ENCODE assay signal across 17 cellular contexts in genomic region chr18:13623871-13624270, GRCh38.
DNase-seq lines count a peak whose midpoint lies in the region; ATAC-seq and TF ChIP-seq lines count a peak whose summit lies in the region.
"Had no signal": no experiment of that assay in that cellular context is flagged by ENCODE, and none has a peak within 500 bp of the region (broad histone marks: within the 10 kb centered on the region; RNA-seq: fewer than 3 reads in every experiment).

No MANE protein-coding gene starts in this region.

- 88 to 94% methylated on average over 3 to 13 of the region's 13 CpGs for WGBS in testis, 2 donors
- WGBS in GM23248 (ENCODE audit: low coverage in 1 of 2, low lambda C conversion rate in 2 of 2, missing lambda C conversion rate in 2 of 2), 2 experiments, result 80 to 82% methylated on average over 13 of the region's 13 CpGs

- no peaks in the 10 kb centered on the region for H3F3A ChIP-seq in GM23248 (ENCODE audit: insufficient read depth)

- peaks cover 20 to 26% of the 10 kb centered on the region in 2 donors for H3K36me3 Mint-ChIP-seq in CD14-positive monocyte
- no peaks in the 10 kb centered on the region for H3K36me3 Mint-ChIP-seq in T-helper 17 cell (ENCODE audit: low read depth)
- peaks cover 36% of the 10 kb centered on the region for H3K36me3 Mint-ChIP-seq in CD8-positive, alpha-beta T cell

- no peaks in the 10 kb centered on the region for H3K9me3 Mint-ChIP-seq in CD14-positive monocyte
- no peaks in the 10 kb centered on the region for H3K9me3 Mint-ChIP-seq in CD8-positive, alpha-beta T cell

- H3K27me3 Mint-ChIP-seq in CD14-positive monocyte (ENCODE audit: low read depth in 3 of 3) (peaks cover 0 to 4% (median 3%) of the 10 kb centered on the region in 3 donors), T-helper 17 cell (no peaks in the 10 kb centered on the region)
- no peaks in the 10 kb centered on the region for H3K27me3 Mint-ChIP-seq in CD8-positive, alpha-beta T cell (ENCODE audit: low read depth)

- ATAC-seq in T-helper 17 cell, result no peak
- ATAC-seq in CD8-positive, alpha-beta T cell, result no peak

- H3K4me1 Mint-ChIP-seq in CD14-positive monocyte (peaks cover 14% of the 10 kb centered on the region), T-helper 17 cell (no peaks in the 10 kb centered on the region)
- peaks cover 17% of the 10 kb centered on the region for H3K4me1 Mint-ChIP-seq in CD8-positive, alpha-beta T cell (ENCODE audit: low read depth)

- H3K4me2 ChIP-seq in GM23248 (ENCODE audit: unreplicated experiment), result no peak overlapping the region

- H3K27me3 ChIP-seq in layer of hippocampus (ENCODE audit: control insufficient read depth, insufficient read depth, low read length) (no peaks in the 10 kb centered on the region), testis (no peaks in the 10 kb centered on the region), GM23248 (replicated peaks; ENCODE audit: insufficient read depth) (0 out of 2 replicates have a peak, but pooled peaks cover 3% of the 10 kb centered on the region), uterus (no peaks in the 10 kb centered on the region)
- no peaks in the 10 kb centered on the region for H3K27me3 ChIP-seq in CD8-positive, alpha-beta T cell (ENCODE audit: insufficient read depth, low read length)

- no peaks in the 10 kb centered on the region for H3K79me2 ChIP-seq in GM23248 (ENCODE audit: insufficient read depth)

- intact Hi-C loops in CD14-positive monocyte (cut with micrococcal nuclease), result loop anchor here (2.0 to 10.0 kb wide), 4 partner anchors 65 to 409 kb away; partner anchors contain the start of gene LDLRAD4 (in 1 of the 2)
- intact Hi-C loops in posterior vena cava (cut with DNase I), result loop anchor here in 1 of 2 donors (5.0 to 10.0 kb wide), 3 partner anchors 409 to 692 kb away; partner anchors contain the start of gene LDLRAD4
- intact Hi-C loops in testis (cut with DNase I; ENCODE audit: low total_unique reads), result loop anchor here (10.0 kb wide), 1 partner anchor 409 kb away; the partner anchor contains the start of gene LDLRAD4
- intact Hi-C loops in CD8-positive, alpha-beta T cell (cut with DNase I, micrococcal nuclease), result loop anchor here in 1 of 2 experiments (10.0 kb wide), 1 partner anchor 309 kb away; no protein-coding TSS in a partner anchor
- intact Hi-C loops in uterus (cut with DNase I; ENCODE audit: low total_unique reads), result no loop called here

- CTCF ChIA-PET in CD8-positive, alpha-beta T cell (lab: Charles Lee), result interaction anchor here (1.0 to 1.1 kb wide), 2 partner anchors 66 to 408 kb away, joined by 3 to 4 read pairs; no protein-coding TSS in a partner anchor

- H4K20me1 ChIP-seq in GM23248 (ENCODE audit: insufficient read depth), result no peaks in the 10 kb centered on the region

- TF ChIP-seq POLR2A in testis (IDR thresholded peaks at IDR 0.05) (no peak), uterus (IDR thresholded peaks at IDR 0.05) (no peak)

- TF ChIP-seq CTCF in CD14-positive monocyte (IDR thresholded peaks at IDR 0.05) (no peak), testis (IDR thresholded peaks at IDR 0.05) (no peak), uterus (IDR thresholded peaks at IDR 0.05) (no peak)
- TF ChIP-seq CTCF in CD8-positive, alpha-beta T cell (IDR thresholded peaks at IDR 0.05), result no peak

- DNase-seq in CD14-positive monocyte (ENCODE audit: low spot score) (no peak), T-helper 17 cell (no peak), posterior vena cava (ENCODE audit: low spot score) (peak; percentile 79), testis (no peak), GM23248 (no peak), uterus (no peak)
- DNase-seq in CD8-positive, alpha-beta T cell, result no peak
- DNase-seq: DMS153, GDM1, HCEC 1CT, NCI-H187, NCI-H2107, NCI-H510A treated with DMSO at 0.1 percent for 48 hours, NCI-H774, SHP77 had no signal

- no peak overlapping the region for H3K9ac ChIP-seq in GM23248

- H3K27ac ChIP-seq in layer of hippocampus (ENCODE audit: low read depth, low read length) (peak overlapping the region; percentile 91), testis (no peak overlapping the region), GM23248 (no peak overlapping the region), uterus (no peak overlapping the region)
- no peak overlapping the region for H3K27ac ChIP-seq in CD8-positive, alpha-beta T cell (ENCODE audit: low read depth, low read length)
- H3K27ac ChIP-seq: SK-N-MC had no signal

- H3K27ac Mint-ChIP-seq in CD14-positive monocyte, result peak overlapping the region; percentile 69 to 92 (median 81)
- peak overlapping the region; percentile 21 for H3K27ac Mint-ChIP-seq in T-helper 17 cell
- H3K27ac Mint-ChIP-seq in CD8-positive, alpha-beta T cell, result no peak overlapping the region

- no peak overlapping the region for H2AFZ ChIP-seq in GM23248

- H3K4me3 Mint-ChIP-seq in CD14-positive monocyte (no peak overlapping the region), T-helper 17 cell (no peak overlapping the region)
- no peak overlapping the region for H3K4me3 Mint-ChIP-seq in CD8-positive, alpha-beta T cell

- POLR2A ChIA-PET in CD8-positive, alpha-beta T cell (lab: Charles Lee), result no interaction called here

- H3K9me3 ChIP-seq in T-helper 17 cell (ENCODE audit: control insufficient read depth, low read length, poor library complexity, severe bottlenecking) (no peaks in the 10 kb centered on the region), testis (no peaks in the 10 kb centered on the region), GM23248 (ENCODE audit: low read depth) (no peaks in the 10 kb centered on the region), uterus (no peaks in the 10 kb centered on the region)
- no peaks in the 10 kb centered on the region for H3K9me3 ChIP-seq in CD8-positive, alpha-beta T cell (ENCODE audit: low read length)

- H3K9me2 ChIP-seq in GM23248 (ENCODE audit: insufficient read depth), result no peaks in the 10 kb centered on the region

- H3K4me3 ChIP-seq in testis (no peak overlapping the region), GM23248 (no peak overlapping the region), uterus (no peak overlapping the region)
- no peak overlapping the region for H3K4me3 ChIP-seq in CD8-positive, alpha-beta T cell (ENCODE audit: low read depth, low read length)
- H3K4me3 ChIP-seq: SK-N-MC had no signal

- H3K4me1 ChIP-seq in testis, result peaks cover 3% of the 10 kb centered on the region
- H3K4me1 ChIP-seq in GM23248 (ENCODE audit: insufficient read depth), result no peaks in the 10 kb centered on the region
- no peaks in the 10 kb centered on the region for H3K4me1 ChIP-seq in CD8-positive, alpha-beta T cell (ENCODE audit: insufficient read depth, low read length)
- no peaks in the 10 kb centered on the region for H3K4me1 ChIP-seq in uterus

- in situ Hi-C loops in GM23248 (cut with MboI), result no loop called here

- H3K36me3 ChIP-seq in testis (ENCODE audit: low read depth, missing control alignments) (no peaks in the 10 kb centered on the region), GM23248 (ENCODE audit: low read depth) (no peaks in the 10 kb centered on the region), uterus (no peaks in the 10 kb centered on the region)
- H3K36me3 ChIP-seq in CD8-positive, alpha-beta T cell (ENCODE audit: insufficient read depth, low read length), result no peaks in the 10 kb centered on the region
